1 cellular context compared by ENCODE assay signal in genomic region chr3:130893240-130894129, GRCh38.
TF ChIP-seq lines count a peak whose summit lies in the region.

Gene ATP2C1, plus strand, starts transcription at chr3:130894084. Its CDS starts 686 bp downstream, at chr3:130894770.

TF ChIP-seq in HepG2, 621 proteins besides CTCF, POLR2A, EP300 and RAD21 (continued from another document and continues in another):
- TF ChIP-seq JUNB (CRISPR knock-in tag; IDR thresholded peaks at IDR 0.05; ENCODE audit: borderline replicate concordance) (no peak), CREM (IDR thresholded peaks at IDR 0.05) (no peak), CREM (CRISPR knock-in tag; IDR thresholded peaks at IDR 0.05) (no peak), SNAPC4 (CRISPR knock-in tag; IDR thresholded peaks at IDR 0.05) (0 out of 2 replicates have a peak, but pooled peaks have one; percentile 46), HMG20B (CRISPR knock-in tag; conservative IDR thresholded peaks at IDR 0.05) (no peak), ZNF710 (CRISPR knock-in tag; IDR thresholded peaks at IDR 0.05; ENCODE audit: borderline replicate concordance) (peak; percentile 68; the same call in 1 of the 2 replicates), FOSL2 (CRISPR knock-in tag; IDR thresholded peaks at IDR 0.05) (0 out of 2 replicates have a peak, but pooled peaks have one; percentile 21), ZBTB2 (CRISPR knock-in tag; IDR thresholded peaks at IDR 0.05; ENCODE audit: low read depth) (peak; percentile 72), MEIS1 (CRISPR knock-in tag; IDR thresholded peaks at IDR 0.05; ENCODE audit: borderline replicate concordance) (no peak), AGO2 (optimal IDR thresholded peaks at IDR 0.05; ENCODE audit: low read depth, low read length) (peak; percentile 90), SNAI1 (CRISPR knock-in tag; IDR thresholded peaks at IDR 0.05; ENCODE audit: borderline replicate concordance) (peak; percentile 82; the same call in 1 of the 2 replicates), ZNF776 (CRISPR knock-in tag; IDR thresholded peaks at IDR 0.05) (peak; percentile 29; the same call in 1 of the 2 replicates), HNF4G (IDR thresholded peaks at IDR 0.05; ENCODE audit: borderline replicate concordance, low read depth, low read length) (no peak), HNF4G (CRISPR knock-in tag; IDR thresholded peaks at IDR 0.05; ENCODE audit: borderline replicate concordance, low read depth) (peak; percentile 53; the same call in 1 of the 2 replicates), ZFP91 (CRISPR knock-in tag; IDR thresholded peaks at IDR 0.05; ENCODE audit: borderline replicate concordance) (no peak; the same call in 1 of the 2 replicates), RBFOX2 (IDR thresholded peaks at IDR 0.05; ENCODE audit: low read depth, low read length) (peak; percentile 91), ZNF367 (CRISPR knock-in tag; IDR thresholded peaks at IDR 0.05; ENCODE audit: borderline replicate concordance) (0 out of 2 replicates have a peak, but pooled peaks have one; percentile 20), THAP9 (CRISPR knock-in tag; IDR thresholded peaks at IDR 0.05; ENCODE audit: borderline replicate concordance) (peak; percentile 97), HES4 (CRISPR knock-in tag; IDR thresholded peaks at IDR 0.05; ENCODE audit: borderline replicate concordance) (peak; percentile 68; the same call in 1 of the 2 replicates), ZNF30 (CRISPR knock-in tag; IDR thresholded peaks at IDR 0.05) (peak; percentile 62; the same call in 1 of the 2 replicates), FUBP1 (CRISPR knock-in tag; IDR thresholded peaks at IDR 0.05; ENCODE audit: borderline replicate concordance) (no peak), ZNF790 (CRISPR knock-in tag; IDR thresholded peaks at IDR 0.05; ENCODE audit: borderline replicate concordance) (peak; percentile 66; the same call in 1 of the 2 replicates), ZNF441 (CRISPR knock-in tag; IDR thresholded peaks at IDR 0.05; ENCODE audit: borderline replicate concordance) (peak; percentile 72; the same call in 1 of the 2 replicates), ZNF768 (CRISPR knock-in tag; IDR thresholded peaks at IDR 0.05) (peak; percentile 51; the same call in 1 of the 2 replicates), DNMT1 (CRISPR knock-in tag; IDR thresholded peaks at IDR 0.05) (peak; percentile 84; the same call in 1 of the 2 replicates), ESRRA (CRISPR knock-in tag; IDR thresholded peaks at IDR 0.05; ENCODE audit: low read depth) (peak; percentile 57; the same call in 1 of the 2 replicates), ZNF562 (CRISPR knock-in tag; IDR thresholded peaks at IDR 0.05; ENCODE audit: borderline replicate concordance) (no peak), ARID5B (CRISPR knock-in tag; IDR thresholded peaks at IDR 0.05) (peak; percentile 42; the same call in 1 of the 2 replicates), DMAP1 (CRISPR knock-in tag; IDR thresholded peaks at IDR 0.05) (peak; percentile 53; the same call in 1 of the 2 replicates), ZFP36L1 (CRISPR knock-in tag; IDR thresholded peaks at IDR 0.05) (0 out of 2 replicates have a peak, but pooled peaks have one; percentile 57), ZNF577 (CRISPR knock-in tag; IDR thresholded peaks at IDR 0.05; ENCODE audit: borderline replicate concordance, low read depth) (no peak; the same call in 1 of the 2 replicates), ELF4 (CRISPR knock-in tag; IDR thresholded peaks at IDR 0.05; ENCODE audit: borderline replicate concordance) (peak; percentile 74; the same call in 1 of the 2 replicates)
